ENCODE assay signal across 1 cellular context in genomic region chr6:18219611-18220010, GRCh38.
TF ChIP-seq lines count a peak whose summit lies in the region.

No MANE protein-coding gene starts in this region.

TF ChIP-seq in GM23338, 12 proteins besides CTCF, POLR2A, EP300 and RAD21:
- TF ChIP-seq ETS1 (IDR thresholded peaks at IDR 0.05) = no peak
- no peak for TF ChIP-seq ZNF331 (CRISPR knock-in tag; IDR thresholded peaks at IDR 0.05; ENCODE audit: low read depth)
- TF ChIP-seq STAT1 (IDR thresholded peaks at IDR 0.05; ENCODE audit: unreplicated experiment) = no peak
- TF ChIP-seq POLR2AphosphoS5 (IDR thresholded peaks at IDR 0.05; ENCODE audit: low read depth) = no peak
- no peak for TF ChIP-seq ZNF114 (CRISPR knock-in tag; IDR thresholded peaks at IDR 0.05)
- TF ChIP-seq EZH2phosphoT487 (IDR thresholded peaks at IDR 0.05; ENCODE audit: unreplicated experiment) = no peak
- no peak for TF ChIP-seq ZNF462 (CRISPR knock-in tag; IDR thresholded peaks at IDR 0.05)
- TF ChIP-seq REST (IDR thresholded peaks at IDR 0.05; ENCODE audit: unreplicated experiment) = no peak
- no peak for TF ChIP-seq CREB1 (CRISPR knock-in tag; IDR thresholded peaks at IDR 0.05; ENCODE audit: low read depth)
- no peak for TF ChIP-seq NANOG (IDR thresholded peaks at IDR 0.05; ENCODE audit: borderline replicate concordance)
- no peak for TF ChIP-seq EZH2 (IDR thresholded peaks at IDR 0.05; ENCODE audit: low read depth, unreplicated experiment)
- no peak for TF ChIP-seq JUNB (IDR thresholded peaks at IDR 0.05; ENCODE audit: unreplicated experiment)
